In the genomic region with DNA sequence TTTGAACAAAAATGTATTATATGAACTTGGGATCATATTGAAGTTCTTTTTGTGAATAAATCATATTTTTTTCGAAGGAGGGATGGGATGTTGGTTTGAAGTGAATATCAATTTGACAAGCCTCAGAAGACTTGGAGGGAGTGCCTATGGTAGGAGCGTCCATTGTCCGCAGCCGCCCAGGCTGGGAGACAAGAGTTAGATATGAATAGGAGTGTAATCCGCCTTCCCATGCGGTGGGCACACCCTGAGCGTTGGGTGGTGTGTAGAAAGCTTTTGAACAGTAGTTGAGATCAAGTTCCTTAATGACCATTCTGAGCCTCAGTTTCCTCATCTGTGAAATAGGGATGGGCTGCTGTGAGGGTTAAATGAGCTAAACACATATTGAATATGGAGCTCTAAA, we compare ENCODE assay signal across 17 cellular contexts. TPM values are rescaled to one million over a fixed set of nuclear protein-coding genes. Genes with fewer than 3 reads are reported as not detected.
DNase-seq lines count a peak whose midpoint lies in the region; ATAC-seq, FAIRE-seq and TF ChIP-seq lines count a peak whose summit lies in the region.
"Had no signal": no experiment of that assay in that cellular context is flagged by ENCODE, and none has a peak within 500 bp of the region (broad histone marks: within the 10 kb centered on the region; RNA-seq: fewer than 3 reads in every experiment).

No MANE protein-coding gene starts in this region.

- H3K36me3 ChIP-seq in KOPT-K1 (ENCODE audit: insufficient read depth, low read length) = peaks cover 57% of the 10 kb centered on the region
- H3K36me3 ChIP-seq in K562 (ENCODE audit: control insufficient read depth, insufficient read depth, low read length) = no peaks in the 10 kb centered on the region
- peaks cover 10% of the 10 kb centered on the region for H3K36me3 ChIP-seq in neutrophil
- H3K36me3 ChIP-seq: colonic mucosa, prostate gland had no signal

- H3K27me3 Mint-ChIP-seq in activated CD4-positive, alpha-beta T cell treated with anti-CD3 and anti-CD28 coated beads, Interleukin-2, amount 10 ng/mL, durations not matched to agents 7 days and 5 days = no peaks in the 10 kb centered on the region

- H3K27me3 ChIP-seq in K562 (ENCODE audit: control insufficient read depth in 2 of 2, insufficient read depth in 2 of 2, low read length in 2 of 2) (no peaks in the 10 kb centered on the region), neutrophil (no peaks in the 10 kb centered on the region)
- H3K27me3 ChIP-seq: colonic mucosa, gastroesophageal sphincter had no signal

- peaks cover 2% of the 10 kb centered on the region for H3K9me3 Mint-ChIP-seq in activated CD4-positive, alpha-beta T cell treated with anti-CD3 and anti-CD28 coated beads, Interleukin-2, amount 10 ng/mL, durations not matched to agents 7 days and 5 days

- TF ChIP-seq CTCF in K562 (IDR thresholded peaks at IDR 0.05 in 2 of 3, conservative IDR thresholded peaks at IDR 0.05 in 1 of 3; ENCODE audit: insufficient read depth in 2 of 3, low read depth in 1 of 3, low read length in 3 of 3) (no peak), neutrophil (IDR thresholded peaks at IDR 0.05) (no peak)

- no TSS peak for BruUV-seq in K562 (replicated peaks; lab: Mats Ljungman, UMichigan)

- H3K79me2 ChIP-seq in K562 (ENCODE audit: control insufficient read depth, insufficient read depth, low read length) = no peaks in the 10 kb centered on the region

- TF ChIP-seq POLR2A in K562 (conservative IDR thresholded peaks at IDR 0.05) = no peak

- POLR2A ChIA-PET in activated CD4-positive, alpha-beta T cell treated with anti-CD3 and anti-CD28 coated beads, Interleukin-2, amount 10 ng/mL, durations not matched to agents 7 days and 5 days (lab: Charles Lee) = interaction anchor here (0.6 kb wide), 1 partner anchor 22 kb away, joined by 3 read pairs; no protein-coding TSS in a partner anchor
- POLR2A ChIA-PET in K562 (lab: Yijun Ruan, JAX) = interaction anchor here (1.4 kb wide), 1 partner anchor 9 kb away, joined by 3 read pairs; no protein-coding TSS in a partner anchor

- in situ Hi-C loops in K562 (cut with MboI) = no loop called here

- no peaks in the 10 kb centered on the region for H4K20me1 ChIP-seq in K562 (replicated peaks; ENCODE audit: control insufficient read depth, insufficient read depth, low read length)

- ATAC-seq in K562 = no peak
- ATAC-seq in HG03175 (IDR thresholded peaks at IDR 0.05; ENCODE audit: unreplicated experiment) = no peak
- ATAC-seq: A549, gastroesophageal sphincter had no signal

- peaks cover 97% of the 10 kb centered on the region for H3K4me1 Mint-ChIP-seq in activated CD4-positive, alpha-beta T cell treated with anti-CD3 and anti-CD28 coated beads, Interleukin-2, amount 10 ng/mL, durations not matched to agents 7 days and 5 days

- no peaks in the 10 kb centered on the region for H3K9me1 ChIP-seq in K562 (ENCODE audit: control insufficient read depth, insufficient read depth, low read length)

- CTCF ChIA-PET in activated CD4-positive, alpha-beta T cell treated with anti-CD3 and anti-CD28 coated beads, Interleukin-2, amount 10 ng/mL, durations not matched to agents 7 days and 5 days (lab: Charles Lee) = interaction anchor here (1.0 to 4.9 kb wide), 5 partner anchors 11 to 45 kb away, joined by 4 to 27 read pairs (median 6); no protein-coding TSS in a partner anchor
- CTCF ChIA-PET in K562 (lab: Yijun Ruan, JAX; ENCODE audit: low intra/inter-chr PET ratio) = no interaction called here

- WGBS in K562 (ENCODE audit: insufficient coverage, low coverage, missing lambda C conversion rate) = 76% methylated on average over 7 of the region's 7 CpGs

- DNase-seq in activated CD4-positive, alpha-beta T cell treated with anti-CD3 and anti-CD28 coated beads, Interleukin-2, amount 10 ng/mL, durations not matched to agents 7 days and 5 days = no peak
- no peak for DNase-seq in activated CD4-positive, alpha-beta T cell treated with anti-CD3 and anti-CD28 coated beads, Interleukin-2, amount 50 U/mL, for 48 hours
- no peak for DNase-seq in K562 (ENCODE audit: extremely low read depth in 1 of 4, low spot score in 3 of 4)
- DNase-seq in iPS-NIHi7 (ENCODE audit: extremely low spot score) = no peak
- no peak for DNase-seq in DMS53 (lab: John Stamatoyannopoulos, UW)
- DNase-seq: colonic mucosa, NCI-H1105 had no signal

- H3K36me3 Mint-ChIP-seq in activated CD4-positive, alpha-beta T cell treated with anti-CD3 and anti-CD28 coated beads, Interleukin-2, amount 10 ng/mL, durations not matched to agents 7 days and 5 days (ENCODE audit: low read depth) = peaks cover 28% of the 10 kb centered on the region

- peak overlapping the region; percentile 60 for H3K27ac Mint-ChIP-seq in activated CD4-positive, alpha-beta T cell treated with anti-CD3 and anti-CD28 coated beads, Interleukin-2, amount 10 ng/mL, durations not matched to agents 7 days and 5 days

- intact Hi-C loops in K562 (cut with micrococcal nuclease) = no loop called here

- TF ChIP-seq RAD21 in K562 (CRISPR knock-in tag; conservative IDR thresholded peaks at IDR 0.05 in 1 of 2, IDR thresholded peaks at IDR 0.05 in 1 of 2) = no peak

- H3K4me1 ChIP-seq in K562 (replicated peaks in 1 of 2; ENCODE audit: control insufficient read depth in 2 of 2, insufficient read depth in 2 of 2, low read length in 2 of 2) (peaks cover 20 to 22% of the 10 kb centered on the region in 2 experiments), neutrophil (ENCODE audit: control insufficient read depth in 1 of 2, insufficient read depth in 1 of 2, low read depth in 1 of 2, low read length in 1 of 2) (peaks cover 90 to 92% of the 10 kb centered on the region in 2 experiments)

- H3K4me3 Mint-ChIP-seq in activated CD4-positive, alpha-beta T cell treated with anti-CD3 and anti-CD28 coated beads, Interleukin-2, amount 10 ng/mL, durations not matched to agents 7 days and 5 days = no peak overlapping the region

- H3K9ac ChIP-seq in K562 (ENCODE audit: insufficient read depth in 1 of 2, low read depth in 2 of 2, low read length in 2 of 2) = no peak overlapping the region
- H3K9ac ChIP-seq: KMS-11 had no signal

- no peak overlapping the region for H3K4me2 ChIP-seq in K562 (ENCODE audit: insufficient read depth, low read length)
- H3K4me2 ChIP-seq: A549, KMS-11 had no signal

- H3K27ac ChIP-seq in KOPT-K1 (ENCODE audit: low read depth, low read length, poor library complexity, severe bottlenecking) = peak overlapping the region; percentile 100
- H3K27ac ChIP-seq in K562 (ENCODE audit: extremely low read depth, low read depth, low read length) = no peak overlapping the region
- H3K27ac ChIP-seq in neutrophil = peak overlapping the region; percentile 99
- H3K27ac ChIP-seq: A549, colonic mucosa, gastroesophageal sphincter, HL-60, KMS-11, prostate gland had no signal

- no peak overlapping the region for H2AFZ ChIP-seq in K562 (ENCODE audit: low read depth, low read length)

- TF ChIP-seq EP300 in K562 (IDR thresholded peaks at IDR 0.05; ENCODE audit: low read length) = no peak

- H3K4me3 ChIP-seq in K562 (no peak overlapping the region), neutrophil (ENCODE audit: low read depth in 1 of 2, low read length in 1 of 2) (no peak overlapping the region)
- H3K4me3 ChIP-seq: A549, colonic mucosa, gastroesophageal sphincter, prostate gland had no signal

- no peak for FAIRE-seq in K562 (lab: Jason Lieb, UNC)
- FAIRE-seq: A549, astrocyte, RCC 7860 had no signal

- no peaks in the 10 kb centered on the region for H3K9me3 ChIP-seq in KOPT-K1 (ENCODE audit: insufficient read depth, low read length, poor library complexity, severe bottlenecking)
- H3K9me3 ChIP-seq in K562 (replicated peaks; ENCODE audit: control insufficient read depth, insufficient read depth, low read depth, low read length) = no peaks in the 10 kb centered on the region
- H3K9me3 ChIP-seq in neutrophil = no peaks in the 10 kb centered on the region
- H3K9me3 ChIP-seq: A549, colonic mucosa, gastroesophageal sphincter, prostate gland had no signal

TF ChIP-seq in K562, 482 proteins besides CTCF, POLR2A, EP300 and RAD21:
- TF ChIP-seq ZNF699 (CRISPR knock-in tag; IDR thresholded peaks at IDR 0.05; ENCODE audit: insufficient replicate concordance) (no peak), RBM25 (IDR thresholded peaks at IDR 0.05; ENCODE audit: low read depth, low read length, severe bottlenecking) (peak; percentile 34)

RNA-seq across cellular contexts. Expression of gene CD82, which starts 7.0 kb away (rescaled TPM):
- total RNA-seq in activated CD4-positive, alpha-beta T cell treated with anti-CD3 and anti-CD28 coated beads, Interleukin-2, amount 10 ng/mL, durations not matched to agents 7 days and 5 days = 100 to 1,000 TPM; 126 to 128 TPM
- total RNA-seq in K562 (2011; cell fraction: chromatin; rRNA removed; ENCODE audit: low replicate concordance) = 3.5 and 6.3 TPM in 2 replicates
- total RNA-seq in K562 (2011; cell fraction: nucleolus; rRNA removed) = 5.3 and 8.8 TPM in 2 replicates
- 4.4 and 6.4 TPM in 2 replicates for total RNA-seq in K562 (2011; cell fraction: nucleoplasm; rRNA removed)
- 3.9 and 4.7 TPM in 2 replicates for total RNA-seq in K562 (2014; rRNA removed)
- total RNA-seq in K562 (2014; rRNA removed; fragmentation: Illumina TruSeq; extraction: Trizol) = 1.3 and 2.0 TPM in 2 replicates
- 4.4 and 4.5 TPM in 2 replicates for total RNA-seq in K562 (2015; rRNA removed; fragmentation: Illumina TruSeq; extraction: Trizol)
- total RNA-seq in K562 (2021) = 8.2 and 9.4 TPM in 2 replicates
- 2.8 and 5.9 TPM in 2 replicates for polyA plus RNA-seq in K562 (2011; rRNA removed)
- 5.3 and 7.6 TPM in 2 replicates for polyA plus RNA-seq in K562 (2011; cell fraction: cytosol; rRNA removed)
- 1.1 and 2.4 TPM in 2 replicates for polyA plus RNA-seq in K562 (2011; cell fraction: nucleus; rRNA removed)
- 9.2 and 23.4 TPM in 2 replicates for polyA plus RNA-seq in K562 (2012)
- polyA plus RNA-seq in K562 (2014; fragmentation: Illumina TruSeq; extraction: Trizol) = 3.0 and 3.7 TPM in 2 replicates
- polyA plus RNA-seq in K562 (2014; fragmentation: Nextera tagmentation; extraction: Ambion mirVana) = under 1 TPM; 0.27 to 0.30 TPM
- polyA plus RNA-seq in K562 (2014; rRNA removed) = 4.6 and 5.8 TPM in 2 replicates
- polyA minus RNA-seq in K562 (2011; rRNA and poly(A)+ RNA removed) = 1.8 and 3.5 TPM in 2 replicates
- 2.4 and 4.0 TPM in 2 replicates for polyA minus RNA-seq in K562 (2011; cell fraction: cytosol; rRNA and poly(A)+ RNA removed)
- polyA minus RNA-seq in K562 (2011; cell fraction: nucleus; rRNA and poly(A)+ RNA removed) = 2.3 and 3.4 TPM in 2 replicates

Comparison
In these comparisons a context has a peak if more than half of its experiments do, and no peak if none do; other contexts are left out.
1. RNA of gene CD82, which starts 7.0 kb away (total RNA-seq): 126 to 128 TPM in activated CD4-positive, alpha-beta T cell treated with anti-CD3 and anti-CD28 coated beads, Interleukin-2, amount 10 ng/mL, durations not matched to agents 7 days and 5 days; 1.3 to 9.4 TPM in K562; every median in the first group is over 10 times any median in the second.